In genomic region chr16:88533945-88534641, GRCh38 we compare ENCODE assay signal across 8 cellular contexts. TPM values are rescaled to one million over a fixed set of nuclear protein-coding genes. Genes with fewer than 3 reads are reported as not detected.
DNase-seq lines count a peak whose midpoint lies in the region; ATAC-seq and TF ChIP-seq lines count a peak whose summit lies in the region.

No MANE protein-coding gene starts in this region.

- peaks cover 15% of the 10 kb centered on the region for H3K4me1 Mint-ChIP-seq in CD8-positive, alpha-beta T cell (ENCODE audit: low read depth)

- H3K4me3 ChIP-seq in CD8-positive, alpha-beta T cell (ENCODE audit: low read depth, low read length), result peak overlapping the region; percentile 57
- H3K4me3 ChIP-seq in mesodermal cell (ENCODE audit: extremely low read depth, insufficient read depth, low read length, poor library complexity, severe bottlenecking), result peak overlapping the region; percentile 50

- intact Hi-C loops in CD8-positive, alpha-beta T cell (cut with DNase I, micrococcal nuclease), result loop anchor here (1.0 to 2.0 kb wide), 5 partner anchors 17 to 323 kb away; partner anchors contain the start of genes ZC3H18 (in 2 of the 2), GALNS (in 1 of the 2), TRAPPC2L (in 1 of the 2) and ZFPM1 (in 1 of the 2)

- H3K9me3 Mint-ChIP-seq in CD8-positive, alpha-beta T cell, result no peaks in the 10 kb centered on the region

- DNase-seq in CD8-positive, alpha-beta T cell, result peak; percentile 59 to 92 (median 75)
- DNase-seq in MV-4-11 (lab: John Stamatoyannopoulos, UW), result peak; percentile 40
- peak; percentile 38 to 72 for DNase-seq in activated CD8-positive, alpha-beta memory T cell treated with anti-CD3 and anti-CD28 coated beads for 1 hour (ENCODE audit: extremely low read depth in 1 of 2, low read depth in 1 of 2)
- peak; percentile 67 for DNase-seq in effector CD8-positive, alpha-beta T cell (lab: John Stamatoyannopoulos, UW)
- peak; percentile 45 for DNase-seq in stimulated activated CD8-positive, alpha-beta memory T cell treated with anti-CD3 and anti-CD28 coated beads, Interleukin-15, amount 100 ng/mL, for 1 hour (ENCODE audit: low read depth)
- no peak for DNase-seq in RKO (ENCODE audit: low spot score)

- peak overlapping the region; percentile 64 for H3K4me3 Mint-ChIP-seq in CD8-positive, alpha-beta T cell

- peak; percentile 70 for ATAC-seq in CD8-positive, alpha-beta T cell
- peak; percentile 60 for ATAC-seq in GM21381 (IDR thresholded peaks at IDR 0.05; ENCODE audit: unreplicated experiment)

- POLR2A ChIA-PET in CD8-positive, alpha-beta T cell (lab: Charles Lee), result interaction anchor here (0.6 to 1.2 kb wide), 5 partner anchors 16 to 187 kb away, joined by 3 to 5 read pairs (median 4); no protein-coding TSS in a partner anchor

- CTCF ChIA-PET in CD8-positive, alpha-beta T cell (lab: Charles Lee), result interaction anchor here (0.6 to 1.4 kb wide), 2 partner anchors 31 to 97 kb away, joined by 3 read pairs; no protein-coding TSS in a partner anchor

- WGBS in mesodermal cell (ENCODE audit: insufficient coverage in 2 of 2), 2 experiments, result 4 to 5% methylated on average over 69 to 83 of the region's 113 CpGs

- H3K36me3 ChIP-seq in CD8-positive, alpha-beta T cell (ENCODE audit: insufficient read depth, low read length), result no peaks in the 10 kb centered on the region
- H3K36me3 ChIP-seq in mesodermal cell (ENCODE audit: control insufficient read depth, insufficient read depth, low read length), result peaks cover 12% of the 10 kb centered on the region

- H3K27me3 Mint-ChIP-seq in CD8-positive, alpha-beta T cell (ENCODE audit: low read depth), result no peaks in the 10 kb centered on the region

- H3K9me3 ChIP-seq in CD8-positive, alpha-beta T cell (ENCODE audit: low read length), result no peaks in the 10 kb centered on the region
- no peaks in the 10 kb centered on the region for H3K9me3 ChIP-seq in mesodermal cell (ENCODE audit: control insufficient read depth, low read length)

- peaks cover 8% of the 10 kb centered on the region for H3K4me1 ChIP-seq in CD8-positive, alpha-beta T cell (ENCODE audit: insufficient read depth, low read length)
- H3K4me1 ChIP-seq in mesodermal cell (ENCODE audit: control insufficient read depth, insufficient read depth, low read length, poor library complexity, severe bottlenecking), result peaks cover 8% of the 10 kb centered on the region

- H3K27me3 ChIP-seq in CD8-positive, alpha-beta T cell (ENCODE audit: insufficient read depth, low read length), result no peaks in the 10 kb centered on the region

- H3K36me3 Mint-ChIP-seq in CD8-positive, alpha-beta T cell, result peaks cover 4% of the 10 kb centered on the region

- H3K27ac ChIP-seq in CD8-positive, alpha-beta T cell (ENCODE audit: low read depth, low read length), result peak overlapping the region; percentile 58
- peak overlapping the region; percentile 59 for H3K27ac ChIP-seq in mesodermal cell (ENCODE audit: low read depth, low read length, severe bottlenecking)

- no peak overlapping the region for H3K27ac Mint-ChIP-seq in CD8-positive, alpha-beta T cell

- TF ChIP-seq CTCF in CD8-positive, alpha-beta T cell (IDR thresholded peaks at IDR 0.05), result no peak

RNA-seq across cellular contexts. Expression of gene ZC3H18, which starts 36.1 kb away (rescaled TPM):
- 100 to 1,000 TPM; 140 to 149 TPM for total RNA-seq in CD8-positive, alpha-beta T cell
- polyA plus RNA-seq in mesodermal cell (2013, experiment 1 of 2), result 51.6 TPM
- 42.9 TPM for polyA plus RNA-seq in mesodermal cell (2013, experiment 2 of 2)
